Comparison of ENCODE assay signal across 30 cellular contexts in the genomic region with DNA sequence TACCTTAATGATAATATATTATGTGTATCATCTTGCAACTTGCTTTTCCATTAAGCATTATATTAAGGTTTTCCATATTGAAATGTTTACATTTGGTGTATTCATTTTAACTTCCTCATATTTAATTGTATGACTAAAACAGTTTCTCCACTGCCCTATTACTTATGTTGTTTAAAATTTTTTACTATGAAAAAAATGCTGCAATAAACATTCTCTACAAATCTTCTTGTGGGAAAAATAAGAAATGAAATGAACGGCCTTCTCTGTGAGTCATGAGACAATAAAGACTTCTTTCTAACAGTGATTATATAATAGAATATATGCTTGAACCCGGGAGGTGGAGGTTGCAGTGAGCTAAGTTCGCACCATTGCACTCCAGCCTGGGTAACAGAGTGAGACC. TPM values are rescaled to one million over a fixed set of nuclear protein-coding genes. Genes with fewer than 3 reads are reported as not detected.
A peak's percentile ranks its signal among the peaks of the same experiment; 100 is the strongest.
DNase-seq lines count a peak whose midpoint lies in the region; ATAC-seq, FAIRE-seq and TF ChIP-seq lines count a peak whose summit lies in the region.
"Had no signal": no experiment of that assay in that cellular context is flagged by ENCODE, and none has a peak within 500 bp of the region (broad histone marks: within the 10 kb centered on the region; RNA-seq: fewer than 3 reads in every experiment).

No MANE protein-coding gene starts in this region.

- H3K9me3 ChIP-seq in HepG2 (ENCODE audit: low read length) (no peaks in the 10 kb centered on the region), right lobe of liver (no peaks in the 10 kb centered on the region), body of pancreas (no peaks in the 10 kb centered on the region)
- H3K9me3 ChIP-seq: BLaER1 treated with 17β-estradiol and CSF1 and Interleukin-3, amounts not matched to agents 10 nM and 100 nM; SJSA1 had no signal

- peaks cover 6% of the 10 kb centered on the region for H3K79me2 ChIP-seq in HepG2 (ENCODE audit: insufficient read depth, low read length)

- peaks cover 2% of the 10 kb centered on the region for H3K36me3 Mint-ChIP-seq in chondrocyte (ENCODE audit: low read depth)

- DNase-seq in HepG2 (ENCODE audit: low spot score) (no peak), right lobe of liver (no peak), amniotic epithelial cell (ENCODE audit: low read depth) (peak; percentile 72), hepatic stellate cell (ENCODE audit: low spot score) (peak; percentile 28), body of pancreas (no peak), NAMALWA (ENCODE audit: low spot score) (no peak), chondrocyte (ENCODE audit: low spot score) (no peak)
- DNase-seq: 8988T; CD4-positive, alpha-beta T cell; DMS53; GM23248; H9; HFFc6; NCI-H1105; NCI-H146; NCI-H1930; NCI-H2107; NCI-H446; NCI-H524 treated with DMSO at 0.1 percent for 48 hours; NCI-H774; NK-92 treated with Interleukin-12 subunit alpha and Interleukin-12 subunit beta, amount 100 ng/mL, for 24 hours had no signal

- no peak for TF ChIP-seq EP300 in HepG2 (IDR thresholded peaks at IDR 0.05; ENCODE audit: low read depth in 2 of 2, low read length in 2 of 2)
- no peak for TF ChIP-seq EP300 in HepG2 (CRISPR knock-in tag; IDR thresholded peaks at IDR 0.05; ENCODE audit: borderline replicate concordance)

- whole genome bisulfite sequencing in HepG2 (ENCODE audit: low lambda C conversion rate), result 86% methylated on average over 3 of the region's 3 CpGs
- WGBS in right lobe of liver (ENCODE audit: insufficient coverage, low coverage, low lambda C conversion rate, missing lambda C conversion rate), result 90% methylated on average over 3 of the region's 3 CpGs
- 90% methylated on average over 3 of the region's 3 CpGs for WGBS in body of pancreas, 2 donors

- peaks cover 3 to 8% of the 10 kb centered on the region in 2 experiments; a peak in 3 of 5 replicates for H3K36me3 ChIP-seq in HepG2 (replicated peaks in 1 of 2; ENCODE audit: control insufficient read depth in 1 of 2, insufficient read depth in 2 of 2, low read length in 2 of 2)
- no peaks in the 10 kb centered on the region for H3K36me3 ChIP-seq in right lobe of liver
- no peaks in the 10 kb centered on the region for H3K36me3 ChIP-seq in body of pancreas (replicated peaks in 1 of 2; ENCODE audit: insufficient read depth in 1 of 2, low read depth in 2 of 2)

- H3K4me1 ChIP-seq in HepG2 (ENCODE audit: insufficient read depth, low read length) (peaks cover 7% of the 10 kb centered on the region; the same call in 1 of the 2 replicates), right lobe of liver (no peaks in the 10 kb centered on the region), body of pancreas (no peaks in the 10 kb centered on the region)
- H3K4me1 ChIP-seq: SJSA1 had no signal

- no peaks in the 10 kb centered on the region for H4K20me1 ChIP-seq in HepG2 (ENCODE audit: insufficient read depth, low read length)

- H3K27ac Mint-ChIP-seq in chondrocyte (ENCODE audit: unreplicated experiment), result no peak overlapping the region
- H3K27ac Mint-ChIP-seq: CD4-positive, alpha-beta T cell; H9; HFFc6 had no signal

- CTCF ChIA-PET in HepG2 (lab: Yijun Ruan, JAX; ENCODE audit: low intra/inter-chr PET ratio, low total read pairs), result no interaction called here

- H3K4me3 ChIP-seq in HepG2 (replicated peaks in 1 of 3; ENCODE audit: insufficient read depth in 1 of 3, low read depth in 2 of 3, low read length in 3 of 3) (no peak overlapping the region), right lobe of liver (no peak overlapping the region), body of pancreas (no peak overlapping the region)
- H3K4me3 ChIP-seq: BLaER1 treated with 17β-estradiol and CSF1 and Interleukin-3, amounts not matched to agents 10 nM and 100 nM; GM23248; PC-9; SJSA1 had no signal

- H3K27ac ChIP-seq in HepG2 (ENCODE audit: extremely low read length, insufficient read depth, low read length) (no peak overlapping the region), right lobe of liver (no peak overlapping the region), body of pancreas (no peak overlapping the region)
- H3K27ac ChIP-seq: BLaER1 treated with 17β-estradiol and CSF1 and Interleukin-3, amounts not matched to agents 10 nM and 100 nM; GM23248; PC-9; SJSA1 had no signal

- H3K9ac ChIP-seq in HepG2 (ENCODE audit: insufficient read depth, low read depth, low read length), result no peak overlapping the region
- H3K9ac ChIP-seq: BLaER1 treated with 17β-estradiol and CSF1 and Interleukin-3, amounts not matched to agents 10 nM and 100 nM; GM23248 had no signal

- FAIRE-seq in HepG2 (lab: Jason Lieb, UNC), result no peak
- FAIRE-seq: D721Med, G401.6 had no signal

- ATAC-seq in HepG2, result no peak
- no peak for ATAC-seq in right lobe of liver
- no peak for ATAC-seq in body of pancreas
- ATAC-seq in HG02973 (IDR thresholded peaks at IDR 0.05; ENCODE audit: unreplicated experiment), result no peak
- ATAC-seq: Right ventricle myocardium inferior had no signal

- in situ Hi-C loops in HepG2 (cut with HindIII; ENCODE audit: extremely low pct_ligation_motif_present, low pct_unique_long_range_greater_than_20kb), result no loop called here

- TF ChIP-seq POLR2A in HepG2 (IDR thresholded peaks at IDR 0.05; ENCODE audit: insufficient read depth in 1 of 2, low read depth in 2 of 2, low read length in 2 of 2) (no peak), right lobe of liver (IDR thresholded peaks at IDR 0.05) (no peak), body of pancreas (IDR thresholded peaks at IDR 0.05) (no peak)

- H3K27me3 ChIP-seq in HepG2 (ENCODE audit: control insufficient read depth in 1 of 2, insufficient read depth in 2 of 2, low read length in 2 of 2) (no peaks in the 10 kb centered on the region), right lobe of liver (no peaks in the 10 kb centered on the region), body of pancreas (no peaks in the 10 kb centered on the region)
- H3K27me3 ChIP-seq: BLaER1 treated with 17β-estradiol and CSF1 and Interleukin-3, amounts not matched to agents 10 nM and 100 nM; SJSA1 had no signal

- H2AFZ ChIP-seq in HepG2 (ENCODE audit: low read length), result no peak overlapping the region
- H2AFZ ChIP-seq: GM23248, PC-9 had no signal

- TF ChIP-seq RAD21 in HepG2 (CRISPR knock-in tag; IDR thresholded peaks at IDR 0.05), result no peak

- POLR2A ChIA-PET in HepG2 (lab: Yijun Ruan, JAX), result no interaction called here

- no TSS peak for BruUV-seq in HepG2 (replicated peaks; lab: Mats Ljungman, UMichigan)

- H3K4me2 ChIP-seq in HepG2 (ENCODE audit: low read depth, low read length), result no peak overlapping the region
- H3K4me2 ChIP-seq: BLaER1 treated with 17β-estradiol and CSF1 and Interleukin-3, amounts not matched to agents 10 nM and 100 nM; PC-9 had no signal

- intact Hi-C loops in HepG2 (cut with micrococcal nuclease; ENCODE audit: unreplicated experiment) (no loop called here), right lobe of liver (cut with DNase I) (no loop called here), body of pancreas (cut with DNase I) (no loop called here)

- TF ChIP-seq CTCF in HepG2 (CRISPR knock-in tag; IDR thresholded peaks at IDR 0.05) (no peak), right lobe of liver (IDR thresholded peaks at IDR 0.05) (no peak), body of pancreas (IDR thresholded peaks at IDR 0.05) (no peak), chondrocyte (IDR thresholded peaks at IDR 0.05) (no peak)

- peaks cover 7% of the 10 kb centered on the region for H3K4me1 Mint-ChIP-seq in chondrocyte (ENCODE audit: low read depth)
- H3K4me1 Mint-ChIP-seq: H9 had no signal

- H3K9me3 Mint-ChIP-seq in chondrocyte (ENCODE audit: low read depth), result no peaks in the 10 kb centered on the region
- H3K9me3 Mint-ChIP-seq: CD4-positive, alpha-beta T cell; H9; HFFc6 had no signal

- H3K27me3 Mint-ChIP-seq in chondrocyte (ENCODE audit: low read depth), result no peaks in the 10 kb centered on the region
- H3K27me3 Mint-ChIP-seq: CD4-positive, alpha-beta T cell had no signal

- no peak overlapping the region for H3K4me3 Mint-ChIP-seq in chondrocyte (ENCODE audit: unreplicated experiment)
- H3K4me3 Mint-ChIP-seq: CD4-positive, alpha-beta T cell; H9; HFFc6 had no signal

RNA-seq across cellular contexts. Expression of a gene that starts 25.5 kb away (rescaled TPM):
- 46.8 and 63.4 TPM in 2 replicates for total RNA-seq in HepG2 (2016; rRNA removed; fragmentation: Illumina TruSeq; extraction: Trizol)
- total RNA-seq in HepG2 (2016; cell fraction: cytosol; rRNA removed; fragmentation: Illumina TruSeq; extraction: Trizol; ENCODE audit: low read depth), result 4.3 and 4.6 TPM in 2 replicates
- 45.4 and 62.9 TPM in 2 replicates for total RNA-seq in HepG2 (2016; cell fraction: insoluble cytoplasmic fraction; rRNA removed; fragmentation: Illumina TruSeq; extraction: Trizol)
- 15.5 and 16.7 TPM in 2 replicates for total RNA-seq in HepG2 (2016; cell fraction: membrane; rRNA removed; fragmentation: Illumina TruSeq; extraction: Trizol)
- 27.9 and 28.4 TPM in 2 replicates for total RNA-seq in HepG2 (2016; cell fraction: nucleus; rRNA removed; fragmentation: Illumina TruSeq; extraction: Trizol)
- polyA plus RNA-seq in HepG2 (2011; rRNA removed), result 34.4 and 36.6 TPM in 2 replicates
- polyA plus RNA-seq in HepG2 (2011; cell fraction: cytosol; rRNA removed), result 23.0 and 32.0 TPM in 2 replicates
- 12.1 and 17.5 TPM in 2 replicates for polyA plus RNA-seq in HepG2 (2011; cell fraction: nucleus; rRNA removed)
- polyA plus RNA-seq in HepG2 (2012), result 23.7 and 26.2 TPM in 2 replicates
- polyA plus RNA-seq in HepG2 (2016; cell fraction: cytosol; fragmentation: Illumina TruSeq; extraction: Trizol; ENCODE audit: low read depth), result 2.5 TPM in 2 replicates
- polyA plus RNA-seq in HepG2 (2016; cell fraction: insoluble cytoplasmic fraction; fragmentation: Illumina TruSeq; extraction: Trizol; ENCODE audit: low read depth), result 55.4 and 56.5 TPM in 2 replicates
- 6.5 and 7.2 TPM in 2 replicates for polyA plus RNA-seq in HepG2 (2016; cell fraction: membrane; fragmentation: Illumina TruSeq; extraction: Trizol; ENCODE audit: low read depth)
- polyA plus RNA-seq in HepG2 (2016; cell fraction: nucleus; fragmentation: Illumina TruSeq; extraction: Trizol; ENCODE audit: insufficient read depth, low read depth), result 33.3 and 36.2 TPM in 2 replicates
- 24.9 and 38.7 TPM in 2 replicates for polyA minus RNA-seq in HepG2 (2011; rRNA and poly(A)+ RNA removed; ENCODE audit: low replicate concordance)
- polyA minus RNA-seq in HepG2 (2011; cell fraction: cytosol; rRNA and poly(A)+ RNA removed), result 27.8 and 30.8 TPM in 2 replicates
- polyA minus RNA-seq in HepG2 (2011; cell fraction: nucleus; rRNA and poly(A)+ RNA removed), result 26.4 and 34.6 TPM in 2 replicates
- total RNA-seq in right lobe of liver, result 10 to 100 TPM; 10.3 to 18.2 (median 11.3) TPM
- total RNA-seq in body of pancreas, result 1 to 10 TPM; 7.0 to 7.3 TPM
- 9.8 to 12.3 TPM (median 10.8 TPM) in 3 replicates for total RNA-seq in chondrocyte

RNA-seq across cellular contexts. Expression of a gene that starts 25.5 kb away (rescaled TPM):
- total RNA-seq in HepG2 (2016; rRNA removed; fragmentation: Illumina TruSeq; extraction: Trizol), result 5.4 and 5.6 TPM in 2 replicates
- 1.1 and 1.2 TPM in 2 replicates for total RNA-seq in HepG2 (2016; cell fraction: cytosol; rRNA removed; fragmentation: Illumina TruSeq; extraction: Trizol; ENCODE audit: low read depth)
- 4.7 and 5.2 TPM in 2 replicates for total RNA-seq in HepG2 (2016; cell fraction: insoluble cytoplasmic fraction; rRNA removed; fragmentation: Illumina TruSeq; extraction: Trizol)
- total RNA-seq in HepG2 (2016; cell fraction: membrane; rRNA removed; fragmentation: Illumina TruSeq; extraction: Trizol), result 3.0 TPM in 2 replicates
- 3.8 and 4.4 TPM in 2 replicates for total RNA-seq in HepG2 (2016; cell fraction: nucleus; rRNA removed; fragmentation: Illumina TruSeq; extraction: Trizol)
- 4.6 and 5.3 TPM in 2 replicates for polyA plus RNA-seq in HepG2 (2011; rRNA removed)
- 4.0 and 4.4 TPM in 2 replicates for polyA plus RNA-seq in HepG2 (2011; cell fraction: cytosol; rRNA removed)
- 6.4 and 7.0 TPM in 2 replicates for polyA plus RNA-seq in HepG2 (2011; cell fraction: nucleus; rRNA removed)
- polyA plus RNA-seq in HepG2 (2012), result 3.5 and 3.7 TPM in 2 replicates
- polyA plus RNA-seq in HepG2 (2016; cell fraction: cytosol; fragmentation: Illumina TruSeq; extraction: Trizol; ENCODE audit: low read depth), result 0.60 and 0.69 TPM in 2 replicates
- polyA plus RNA-seq in HepG2 (2016; cell fraction: insoluble cytoplasmic fraction; fragmentation: Illumina TruSeq; extraction: Trizol; ENCODE audit: low read depth), result 5.0 and 5.2 TPM in 2 replicates
- 1.2 and 1.6 TPM in 2 replicates for polyA plus RNA-seq in HepG2 (2016; cell fraction: membrane; fragmentation: Illumina TruSeq; extraction: Trizol; ENCODE audit: low read depth)
- polyA plus RNA-seq in HepG2 (2016; cell fraction: nucleus; fragmentation: Illumina TruSeq; extraction: Trizol; ENCODE audit: insufficient read depth, low read depth), result 5.2 and 5.3 TPM in 2 replicates
- polyA minus RNA-seq in HepG2 (2011; rRNA and poly(A)+ RNA removed; ENCODE audit: low replicate concordance), result 2.1 and 16.1 TPM in 2 replicates
- 4.9 and 5.5 TPM in 2 replicates for polyA minus RNA-seq in HepG2 (2011; cell fraction: cytosol; rRNA and poly(A)+ RNA removed)
- 5.0 and 6.8 TPM in 2 replicates for polyA minus RNA-seq in HepG2 (2011; cell fraction: nucleus; rRNA and poly(A)+ RNA removed)
- total RNA-seq in right lobe of liver, result 1 to 10 TPM; 1.8 to 3.2 (median 2.0) TPM
- total RNA-seq in body of pancreas, result 1 to 10 TPM; 3.9 to 4.9 TPM
- 4.5 to 6.3 TPM (median 5.8 TPM) in 3 replicates for total RNA-seq in chondrocyte

RNA-seq across cellular contexts. Expression of a gene that starts 39.2 kb away (rescaled TPM):
- 7.4 and 10.1 TPM in 2 replicates for total RNA-seq in HepG2 (2016; rRNA removed; fragmentation: Illumina TruSeq; extraction: Trizol)
- total RNA-seq in HepG2 (2016; cell fraction: cytosol; rRNA removed; fragmentation: Illumina TruSeq; extraction: Trizol; ENCODE audit: low read depth), result 1.6 and 1.9 TPM in 2 replicates
- total RNA-seq in HepG2 (2016; cell fraction: insoluble cytoplasmic fraction; rRNA removed; fragmentation: Illumina TruSeq; extraction: Trizol), result 7.6 and 10.2 TPM in 2 replicates
- 5.4 and 6.1 TPM in 2 replicates for total RNA-seq in HepG2 (2016; cell fraction: membrane; rRNA removed; fragmentation: Illumina TruSeq; extraction: Trizol)
- 7.0 and 8.3 TPM in 2 replicates for total RNA-seq in HepG2 (2016; cell fraction: nucleus; rRNA removed; fragmentation: Illumina TruSeq; extraction: Trizol)
- 31.3 and 49.2 TPM in 2 replicates for polyA plus RNA-seq in HepG2 (2011; rRNA removed)
- polyA plus RNA-seq in HepG2 (2011; cell fraction: cytosol; rRNA removed), result 33.5 and 37.7 TPM in 2 replicates
- 96.7 and 99.2 TPM in 2 replicates for polyA plus RNA-seq in HepG2 (2011; cell fraction: nucleus; rRNA removed)
- 15.6 and 27.0 TPM in 2 replicates for polyA plus RNA-seq in HepG2 (2012)
- polyA plus RNA-seq in HepG2 (2016; cell fraction: cytosol; fragmentation: Illumina TruSeq; extraction: Trizol; ENCODE audit: low read depth), result 1.5 TPM in 2 replicates
- 10.0 and 11.9 TPM in 2 replicates for polyA plus RNA-seq in HepG2 (2016; cell fraction: insoluble cytoplasmic fraction; fragmentation: Illumina TruSeq; extraction: Trizol; ENCODE audit: low read depth)
- polyA plus RNA-seq in HepG2 (2016; cell fraction: membrane; fragmentation: Illumina TruSeq; extraction: Trizol; ENCODE audit: low read depth), result 5.0 and 5.4 TPM in 2 replicates
- 19.6 and 21.4 TPM in 2 replicates for polyA plus RNA-seq in HepG2 (2016; cell fraction: nucleus; fragmentation: Illumina TruSeq; extraction: Trizol; ENCODE audit: insufficient read depth, low read depth)
- 1.3 and 64.0 TPM in 2 replicates for polyA minus RNA-seq in HepG2 (2011; rRNA and poly(A)+ RNA removed; ENCODE audit: low replicate concordance)
- polyA minus RNA-seq in HepG2 (2011; cell fraction: cytosol; rRNA and poly(A)+ RNA removed), result 19.8 and 26.7 TPM in 2 replicates
- polyA minus RNA-seq in HepG2 (2011; cell fraction: nucleus; rRNA and poly(A)+ RNA removed), result 14.9 and 19.3 TPM in 2 replicates
- 1 to 10 TPM; 3.9 to 6.1 (median 4.9) TPM for total RNA-seq in right lobe of liver
- 10 to 100 TPM; 38.4 to 72.2 TPM for total RNA-seq in body of pancreas
- total RNA-seq in chondrocyte, result 6.4 to 9.3 TPM (median 8.1 TPM) in 3 replicates

RNA-seq across cellular contexts. Expression of a gene that starts 49.6 kb away (rescaled TPM):
- total RNA-seq in HepG2 (2016; rRNA removed; fragmentation: Illumina TruSeq; extraction: Trizol), result not detected in 2 replicates
- not detected in 2 replicates for total RNA-seq in HepG2 (2016; cell fraction: cytosol; rRNA removed; fragmentation: Illumina TruSeq; extraction: Trizol; ENCODE audit: low read depth)
- total RNA-seq in HepG2 (2016; cell fraction: insoluble cytoplasmic fraction; rRNA removed; fragmentation: Illumina TruSeq; extraction: Trizol), result not detected in 2 replicates
- not detected in 2 replicates for total RNA-seq in HepG2 (2016; cell fraction: membrane; rRNA removed; fragmentation: Illumina TruSeq; extraction: Trizol)
- total RNA-seq in HepG2 (2016; cell fraction: nucleus; rRNA removed; fragmentation: Illumina TruSeq; extraction: Trizol), result not detected in 2 replicates
- polyA plus RNA-seq in HepG2 (2011; rRNA removed), result 0.12 and 0.21 TPM in 2 replicates
- 0.22 and 0.74 TPM in 2 replicates for polyA plus RNA-seq in HepG2 (2011; cell fraction: cytosol; rRNA removed)
- 0.37 and 0.38 TPM in 2 replicates for polyA plus RNA-seq in HepG2 (2011; cell fraction: nucleus; rRNA removed)
- polyA plus RNA-seq in HepG2 (2012), result not detected in 2 replicates
- not detected in 2 replicates for polyA plus RNA-seq in HepG2 (2016; cell fraction: cytosol; fragmentation: Illumina TruSeq; extraction: Trizol; ENCODE audit: low read depth)
- not detected in 2 replicates for polyA plus RNA-seq in HepG2 (2016; cell fraction: insoluble cytoplasmic fraction; fragmentation: Illumina TruSeq; extraction: Trizol; ENCODE audit: low read depth)
- not detected in 2 replicates for polyA plus RNA-seq in HepG2 (2016; cell fraction: membrane; fragmentation: Illumina TruSeq; extraction: Trizol; ENCODE audit: low read depth)
- polyA plus RNA-seq in HepG2 (2016; cell fraction: nucleus; fragmentation: Illumina TruSeq; extraction: Trizol; ENCODE audit: insufficient read depth, low read depth), result not detected in 2 replicates
- not detected in 2 replicates for polyA minus RNA-seq in HepG2 (2011; rRNA and poly(A)+ RNA removed; ENCODE audit: low replicate concordance)
- polyA minus RNA-seq in HepG2 (2011; cell fraction: cytosol; rRNA and poly(A)+ RNA removed), result not detected in 2 replicates
- not detected in 2 replicates for polyA minus RNA-seq in HepG2 (2011; cell fraction: nucleus; rRNA and poly(A)+ RNA removed)
- under 1 TPM in 2 of 6 experiments, not detected in 4; 0.74 to 0.93 TPM for total RNA-seq in right lobe of liver
- not detected for total RNA-seq in body of pancreas
- total RNA-seq in chondrocyte, result not detected in 3 replicates
- total RNA-seq: Daoy, GM23248, H9, HFFc6, PC-9, RPMI7951, SJSA1 had no signal
- polyA plus RNA-seq: GM23248 had no signal

Comparison
In these comparisons a context has a peak if more than half of its experiments do, and no peak if none do; other contexts are left out.
1. DNase-seq: peak in amniotic epithelial cell (single experiment) and hepatic stellate cell (single experiment); none in HepG2 (single experiment), right lobe of liver (0 of 3), body of pancreas (0 of 4), NAMALWA (single experiment) and chondrocyte (single experiment).